9 cellular contexts compared by ENCODE assay signal in genomic region chr3:124281453-124282316, GRCh38.
DNase-seq lines count a peak whose midpoint lies in the region; ATAC-seq and TF ChIP-seq lines count a peak whose summit lies in the region.
"Had no signal": no experiment of that assay in that cellular context is flagged by ENCODE, and none has a peak within 500 bp of the region (broad histone marks: within the 10 kb centered on the region; RNA-seq: fewer than 3 reads in every experiment).

No MANE protein-coding gene starts in this region.

- H3K23ac ChIP-seq in neuronal stem cell (ENCODE audit: low read depth, low read length, poor library complexity): no peak overlapping the region

- DNase-seq in NCI-H1417 treated with DMSO at 0.1 percent for 48 hours (lab: John Stamatoyannopoulos, UW) (peak; percentile 20), brain microvascular endothelial cell (peak; percentile 38), KG1 (lab: John Stamatoyannopoulos, UW) (no peak), neuronal stem cell (ENCODE audit: low spot score) (no peak)
- DNase-seq: activated B cell treated with CpG ODN at 0.5 μM for 24 hours had no signal

- no peak overlapping the region for H3K9ac ChIP-seq in liver (ENCODE audit: low read depth in 1 of 2, low read length in 2 of 2)
- H3K9ac ChIP-seq in neuronal stem cell (ENCODE audit: low read depth, low read length, poor library complexity): no peak overlapping the region

- no peak overlapping the region for H3K27ac ChIP-seq in brain microvascular endothelial cell
- H3K27ac ChIP-seq in liver (ENCODE audit: low read depth in 1 of 2, low read length in 2 of 2): no peak overlapping the region
- H3K27ac ChIP-seq in neuronal stem cell (replicated peaks; ENCODE audit: low read length): no peak overlapping the region

- no peaks in the 10 kb centered on the region for H3K79me1 ChIP-seq in neuronal stem cell (ENCODE audit: low read depth, low read length)

- ATAC-seq in GM19397 (IDR thresholded peaks at IDR 0.05; ENCODE audit: unreplicated experiment): no peak
- ATAC-seq in GM19463 (IDR thresholded peaks at IDR 0.05; ENCODE audit: unreplicated experiment): no peak

- H3K14ac ChIP-seq in neuronal stem cell (ENCODE audit: low read length): no peak overlapping the region

- H2BK120ac ChIP-seq in neuronal stem cell (ENCODE audit: low read depth, low read length): no peak overlapping the region

- H3K36me3 ChIP-seq in brain microvascular endothelial cell (replicated peaks) (no peaks in the 10 kb centered on the region), liver (ENCODE audit: control insufficient read depth in 4 of 4, insufficient read depth in 3 of 4, low read depth in 1 of 4, low read length in 3 of 4) (no peaks in the 10 kb centered on the region), neuronal stem cell (replicated peaks in 1 of 2; ENCODE audit: control insufficient read depth in 2 of 2, insufficient read depth in 2 of 2, low read length in 2 of 2) (no peaks in the 10 kb centered on the region)

- 56% methylated on average over 6 of the region's 6 CpGs for WGBS in liver
- WGBS in neuronal stem cell (ENCODE audit: extremely low coverage in 2 of 2, insufficient read length in 2 of 2, insufficient replicate concordance in 1 of 2), 2 donors: no CpG with 5 or more reads among the region's 6 CpGs

- no peak overlapping the region for H3K4me3 ChIP-seq in brain microvascular endothelial cell (ENCODE audit: low read depth, low read length)
- no peak overlapping the region for H3K4me3 ChIP-seq in liver (ENCODE audit: low read depth in 1 of 3, low read length in 3 of 3)
- H3K4me3 ChIP-seq in neuronal stem cell (ENCODE audit: low read length in 2 of 2): no peak overlapping the region

- H2BK15ac ChIP-seq in neuronal stem cell (ENCODE audit: low read length): no peak overlapping the region

- H2BK5ac ChIP-seq in neuronal stem cell (ENCODE audit: low read length): no peak overlapping the region

- TF ChIP-seq RAD21 in liver (IDR thresholded peaks at IDR 0.05): peak; percentile 79 to 84

- no peak overlapping the region for H2AK5ac ChIP-seq in neuronal stem cell (ENCODE audit: low read depth, low read length)

- H3K9me3 ChIP-seq in liver (ENCODE audit: control insufficient read depth in 4 of 4, low read length in 3 of 4): no peaks in the 10 kb centered on the region
- no peaks in the 10 kb centered on the region for H3K9me3 ChIP-seq in neuronal stem cell (replicated peaks in 1 of 2; ENCODE audit: control insufficient read depth in 2 of 2, insufficient read depth in 1 of 2, low read depth in 1 of 2, low read length in 2 of 2)

- no peak overlapping the region for H2BK12ac ChIP-seq in neuronal stem cell (ENCODE audit: low read length)

- TF ChIP-seq CTCF in GM12872 (IDR thresholded peaks at IDR 0.05; ENCODE audit: insufficient read depth, low read depth, low read length): peak; percentile 64
- TF ChIP-seq CTCF in brain microvascular endothelial cell (IDR thresholded peaks at IDR 0.05; ENCODE audit: low read depth, low read length, missing control alignments): peak; percentile 74
- TF ChIP-seq CTCF in liver (IDR thresholded peaks at IDR 0.05; ENCODE audit: low read depth, low read length, missing input control): peak; percentile 29

- in situ Hi-C loops in brain microvascular endothelial cell (cut with HindIII; ENCODE audit: low pct_ligation_motif_present, low sequenced_read_pairs): no loop called here

- no peak overlapping the region for H4K91ac ChIP-seq in neuronal stem cell (ENCODE audit: low read depth, low read length, poor library complexity)

- H3K4me1 ChIP-seq in liver (ENCODE audit: control insufficient read depth in 4 of 4, insufficient read depth in 4 of 4, low read length in 3 of 4) (peaks cover 0 to 2% (median 0%) of the 10 kb centered on the region in 4 donors), neuronal stem cell (ENCODE audit: control insufficient read depth in 2 of 2, insufficient read depth in 1 of 2, low read depth in 1 of 2, low read length in 2 of 2) (peaks cover 3 to 10% of the 10 kb centered on the region in 2 donors)

- no peak overlapping the region for H2AFZ ChIP-seq in neuronal stem cell (ENCODE audit: low read length)

- no peak overlapping the region for H4K8ac ChIP-seq in neuronal stem cell (ENCODE audit: low read depth, low read length)

- no peak overlapping the region for H3K18ac ChIP-seq in neuronal stem cell (ENCODE audit: low read length)

- H3K4me2 ChIP-seq in neuronal stem cell (ENCODE audit: insufficient read depth, low read length, poor library complexity, severe bottlenecking): no peak overlapping the region

- no peak overlapping the region for H3K4ac ChIP-seq in neuronal stem cell (ENCODE audit: low read length)

- peaks cover 4% of the 10 kb centered on the region for H3K27me3 ChIP-seq in brain microvascular endothelial cell (replicated peaks)
- peaks cover 0 to 3% (median 0%) of the 10 kb centered on the region in 4 donors for H3K27me3 ChIP-seq in liver (ENCODE audit: control insufficient read depth in 4 of 4, insufficient read depth in 4 of 4, low read length in 3 of 4)
- H3K27me3 ChIP-seq in neuronal stem cell (ENCODE audit: control insufficient read depth in 3 of 3, insufficient read depth in 3 of 3, low read depth in 1 of 3, low read length in 3 of 3): no peaks in the 10 kb centered on the region

TF ChIP-seq in liver, 16 proteins besides CTCF, POLR2A, EP300 and RAD21:
- TF ChIP-seq NR2F2 (IDR thresholded peaks at IDR 0.05) (no peak), JUND (IDR thresholded peaks at IDR 0.05) (no peak), SP1 (IDR thresholded peaks at IDR 0.05) (no peak), EGR1 (IDR thresholded peaks at IDR 0.05; ENCODE audit: low read depth in 2 of 2) (no peak), ZBTB33 (IDR thresholded peaks at IDR 0.05) (no peak), REST (IDR thresholded peaks at IDR 0.05) (no peak), TAF1 (conservative IDR thresholded peaks at IDR 0.05) (no peak), RXRA (IDR thresholded peaks at IDR 0.05) (no peak), HNF4A (conservative IDR thresholded peaks at IDR 0.05) (no peak), FOXA2 (IDR thresholded peaks at IDR 0.05) (no peak), HNF4G (IDR thresholded peaks at IDR 0.05) (no peak), GABPA (IDR thresholded peaks at IDR 0.05 in 1 of 2, conservative IDR thresholded peaks at IDR 0.05 in 1 of 2) (no peak), MAX (IDR thresholded peaks at IDR 0.05) (no peak), ATF3 (IDR thresholded peaks at IDR 0.05) (no peak)

Comparison
In these comparisons a context has a peak if more than half of its experiments do, and no peak if none do; other contexts are left out.
1. DNase-seq: peak in NCI-H1417 treated with DMSO at 0.1 percent for 48 hours (single experiment) and brain microvascular endothelial cell (single experiment); none in KG1 (single experiment) and neuronal stem cell (single experiment).
2. Peak in every context shown above with its lines, with median percentiles within 50 percentile points of each other: CTCF ChIP-seq.